Comparison of ENCODE assay signal across 25 cellular contexts in genomic region chr6:87465041-87465440, GRCh38. TPM values are rescaled to one million over a fixed set of nuclear protein-coding genes. Genes with fewer than 3 reads are reported as not detected.
"Had no signal": no experiment of that assay in that cellular context is flagged by ENCODE, and none has a peak within 500 bp of the region (broad histone marks: within the 10 kb centered on the region; RNA-seq: fewer than 3 reads in every experiment).

No MANE protein-coding gene starts in this region.

- ATAC-seq: activated CD8-positive, alpha-beta memory T cell treated with anti-CD3 and anti-CD28 coated beads, Interleukin-2, amount 10 ng/mL, durations not matched to agents 7 days and 5 days; activated naive CD8-positive, alpha-beta T cell treated with anti-CD3 and anti-CD28 coated beads, Interleukin-2, amount 50 U/mL, for 24 hours; Right ventricle myocardium inferior had no signal

- H3K36me3 ChIP-seq: cardiac muscle cell had no signal

- DNase-seq: activated B cell treated with CpG ODN at 0.5 μM for 24 hours; activated CD4-positive, alpha-beta T cell treated with anti-CD3 and anti-CD28 coated beads for 1 hour; activated CD4-positive, alpha-beta T cell treated with anti-CD3 and anti-CD28 coated beads, Interleukin-2, amount 10 ng/mL, durations not matched to agents 24 days and 14 days; activated CD4-positive, alpha-beta T cell treated with anti-CD3 and anti-CD28 coated beads, Interleukin-2, amount 50 U/mL, for 48 hours; activated CD8-positive, alpha-beta memory T cell treated with anti-CD3 and anti-CD28 coated beads, Interleukin-2, amount 10 ng/mL, durations not matched to agents 7 days and 5 days; activated effector memory CD4-positive, alpha-beta T cell treated with Interleukin-2 at 50 U/mL for 16 hours; activated naive CD4-positive, alpha-beta T cell; activated naive CD8-positive, alpha-beta T cell treated with anti-CD3 and anti-CD28 coated beads, Interleukin-2, amount 50 U/mL, for 24 hours; activated T-cell treated with anti-CD3 and anti-CD28 coated beads, Interleukin-2, amount 50 U/mL, for 24 hours; amygdala; NCI-H1105 treated with DMSO at 0.1 percent for 48 hours; NCI-H1436 treated with DMSO at 0.1 percent for 48 hours; NCI-H187; NCI-H2081 treated with DMSO at 0.1 percent for 48 hours; NCI-H446; NCI-H524; RPMI8226; SK-N-SH had no signal

- H3K4me2 ChIP-seq: KMS-11, SK-N-SH had no signal

- H3K9me3 ChIP-seq: SK-N-SH had no signal

- H3K27ac ChIP-seq: cardiac muscle cell, KMS-11 had no signal

- FAIRE-seq: astrocyte had no signal

- H3K9me2 ChIP-seq: SK-N-SH had no signal

- H3K4me3 ChIP-seq: cardiac muscle cell had no signal

- H3K9ac ChIP-seq: KMS-11, SK-N-SH had no signal

RNA-seq across cellular contexts. Expression of gene CFAP206, which starts 57.3 kb away (rescaled TPM):
- total RNA-seq: activated CD4-positive, alpha-beta T cell treated with anti-CD3 and anti-CD28 coated beads, Interleukin-2, amount 10 ng/mL, durations not matched to agents 24 days and 14 days; activated CD8-positive, alpha-beta memory T cell treated with anti-CD3 and anti-CD28 coated beads, Interleukin-2, amount 10 ng/mL, durations not matched to agents 7 days and 5 days; activated T-helper 1 cell treated with anti-CD3 and anti-CD28 coated beads, Interleukin-12 subunit alpha, Interleukin-12 subunit beta, Interleukin-2, Interleukin-4 antibody, amounts not matched to agents 30 ng/mL and 10 ng/mL and 1 ng/mL, durations not matched to agents 14 hours and 24 hours and 36 hours; cardiac muscle cell; MCF 10A; T-helper 1 cell treated with Interleukin-12 subunit alpha and Interleukin-12 subunit beta and Interleukin-4 antibody, amounts not matched to agents 30 ng/mL and 1 ng/mL, for 36 hours had no signal
